In the genomic region with DNA sequence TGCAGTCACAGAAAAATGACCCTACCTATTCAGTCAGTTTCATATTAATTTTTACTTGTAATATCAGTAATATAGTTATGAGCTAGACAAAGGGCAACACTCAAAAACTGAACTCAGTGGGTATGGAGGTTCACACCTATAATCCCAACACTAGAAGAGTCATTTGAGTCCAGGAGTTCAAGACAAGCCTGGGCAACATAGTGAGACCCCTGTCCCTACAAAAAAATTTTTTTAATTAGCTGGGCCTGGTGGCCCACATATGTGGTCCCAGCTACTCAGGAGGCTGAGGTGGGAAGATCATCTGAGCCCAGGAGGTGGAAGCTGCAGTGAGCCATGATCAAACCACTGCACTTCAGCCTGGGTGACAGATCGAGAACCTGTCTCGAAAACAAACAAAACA, we compare ENCODE assay signal across 1 cellular context.
TF ChIP-seq lines count a peak whose summit lies in the region.

No MANE protein-coding gene starts in this region.

TF ChIP-seq in neural cell, 6 proteins besides CTCF, POLR2A, EP300 and RAD21 (continued from another document):
- TF ChIP-seq, protein P1, sequence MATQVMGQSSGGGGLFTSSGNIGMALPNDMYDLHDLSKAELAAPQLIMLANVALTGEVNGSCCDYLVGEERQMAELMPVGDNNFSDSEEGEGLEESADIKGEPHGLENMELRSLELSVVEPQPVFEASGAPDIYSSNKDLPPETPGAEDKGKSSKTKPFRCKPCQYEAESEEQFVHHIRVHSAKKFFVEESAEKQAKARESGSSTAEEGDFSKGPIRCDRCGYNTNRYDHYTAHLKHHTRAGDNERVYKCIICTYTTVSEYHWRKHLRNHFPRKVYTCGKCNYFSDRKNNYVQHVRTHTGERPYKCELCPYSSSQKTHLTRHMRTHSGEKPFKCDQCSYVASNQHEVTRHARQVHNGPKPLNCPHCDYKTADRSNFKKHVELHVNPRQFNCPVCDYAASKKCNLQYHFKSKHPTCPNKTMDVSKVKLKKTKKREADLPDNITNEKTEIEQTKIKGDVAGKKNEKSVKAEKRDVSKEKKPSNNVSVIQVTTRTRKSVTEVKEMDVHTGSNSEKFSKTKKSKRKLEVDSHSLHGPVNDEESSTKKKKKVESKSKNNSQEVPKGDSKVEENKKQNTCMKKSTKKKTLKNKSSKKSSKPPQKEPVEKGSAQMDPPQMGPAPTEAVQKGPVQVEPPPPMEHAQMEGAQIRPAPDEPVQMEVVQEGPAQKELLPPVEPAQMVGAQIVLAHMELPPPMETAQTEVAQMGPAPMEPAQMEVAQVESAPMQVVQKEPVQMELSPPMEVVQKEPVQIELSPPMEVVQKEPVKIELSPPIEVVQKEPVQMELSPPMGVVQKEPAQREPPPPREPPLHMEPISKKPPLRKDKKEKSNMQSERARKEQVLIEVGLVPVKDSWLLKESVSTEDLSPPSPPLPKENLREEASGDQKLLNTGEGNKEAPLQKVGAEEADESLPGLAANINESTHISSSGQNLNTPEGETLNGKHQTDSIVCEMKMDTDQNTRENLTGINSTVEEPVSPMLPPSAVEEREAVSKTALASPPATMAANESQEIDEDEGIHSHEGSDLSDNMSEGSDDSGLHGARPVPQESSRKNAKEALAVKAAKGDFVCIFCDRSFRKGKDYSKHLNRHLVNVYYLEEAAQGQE (IDR thresholded peaks at IDR 0.05; ENCODE audit: borderline replicate concordance): no peak
- no peak for TF ChIP-seq POLR2AphosphoS5 (IDR thresholded peaks at IDR 0.05)
